Comparison of ENCODE assay signal across 1 cellular context in the genomic region with DNA sequence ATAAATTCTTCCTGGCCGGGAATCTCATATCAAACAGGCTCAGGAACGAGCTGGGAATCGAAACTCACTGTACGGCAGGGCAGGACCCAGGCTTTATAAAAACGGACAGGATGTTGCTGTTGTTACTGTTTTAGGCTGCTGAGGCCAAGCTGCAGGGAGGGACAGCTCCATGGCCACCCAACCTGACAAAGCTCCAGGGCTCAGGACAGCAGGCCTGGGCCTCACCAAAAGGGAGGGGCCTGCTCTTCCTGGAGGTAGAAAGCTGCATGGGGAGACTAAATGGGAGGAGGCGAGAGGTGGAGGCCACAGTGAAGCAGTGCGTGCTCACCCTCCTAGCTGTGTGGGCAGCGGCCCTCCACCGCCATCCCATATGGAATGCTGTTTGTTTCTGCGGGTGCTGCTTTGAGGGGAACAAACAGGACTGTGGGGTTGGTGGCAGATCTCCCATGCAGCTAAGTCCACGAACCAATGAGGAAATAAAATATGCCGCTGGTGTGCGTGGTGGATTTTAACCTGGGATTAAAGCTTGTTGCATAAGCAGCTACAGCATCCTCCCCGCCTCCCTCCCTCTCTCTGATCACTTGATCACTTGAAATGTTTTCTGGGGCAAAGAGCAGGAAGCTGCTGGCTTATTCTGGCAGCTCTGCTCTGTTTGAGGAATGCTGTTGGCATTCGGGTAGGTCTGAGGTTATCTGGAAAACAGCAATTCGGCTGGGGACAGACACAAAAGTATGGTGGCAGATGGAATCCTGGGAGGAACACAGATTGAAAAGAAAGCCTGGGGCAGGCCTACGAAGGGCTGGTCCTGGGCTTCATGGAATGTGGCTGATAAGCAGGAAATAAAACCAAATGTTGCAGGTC.
A peak's percentile ranks its signal among the peaks of the same experiment; 100 is the strongest.
TF ChIP-seq lines count a peak whose summit lies in the region.

No MANE protein-coding gene starts in this region.

TF ChIP-seq in K562, 482 proteins besides CTCF, POLR2A, EP300 and RAD21 (continued from another document and continues in another):
- TF ChIP-seq CHD7 (IDR thresholded peaks at IDR 0.05; ENCODE audit: low read depth, low read length): no peak
- peak; percentile 24 for TF ChIP-seq HNRNPLL (IDR thresholded peaks at IDR 0.05; ENCODE audit: low read depth, low read length, poor library complexity, severe bottlenecking)
- TF ChIP-seq ZNF695 (CRISPR knock-in tag; IDR thresholded peaks at IDR 0.05): no peak
- TF ChIP-seq IFI16 (CRISPR knock-in tag; IDR thresholded peaks at IDR 0.05): no peak
- TF ChIP-seq HNRNPH1 (optimal IDR thresholded peaks at IDR 0.05; ENCODE audit: low read depth, low read length): no peak
- no peak for TF ChIP-seq ZNF12 (CRISPR knock-in tag; IDR thresholded peaks at IDR 0.05)
- TF ChIP-seq, protein P1, sequence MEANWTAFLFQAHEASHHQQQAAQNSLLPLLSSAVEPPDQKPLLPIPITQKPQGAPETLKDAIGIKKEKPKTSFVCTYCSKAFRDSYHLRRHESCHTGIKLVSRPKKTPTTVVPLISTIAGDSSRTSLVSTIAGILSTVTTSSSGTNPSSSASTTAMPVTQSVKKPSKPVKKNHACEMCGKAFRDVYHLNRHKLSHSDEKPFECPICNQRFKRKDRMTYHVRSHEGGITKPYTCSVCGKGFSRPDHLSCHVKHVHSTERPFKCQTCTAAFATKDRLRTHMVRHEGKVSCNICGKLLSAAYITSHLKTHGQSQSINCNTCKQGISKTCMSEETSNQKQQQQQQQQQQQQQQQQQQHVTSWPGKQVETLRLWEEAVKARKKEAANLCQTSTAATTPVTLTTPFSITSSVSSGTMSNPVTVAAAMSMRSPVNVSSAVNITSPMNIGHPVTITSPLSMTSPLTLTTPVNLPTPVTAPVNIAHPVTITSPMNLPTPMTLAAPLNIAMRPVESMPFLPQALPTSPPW (CRISPR knock-in tag; IDR thresholded peaks at IDR 0.05): no peak
- no peak for TF ChIP-seq MCM3 (IDR thresholded peaks at IDR 0.05)
- TF ChIP-seq BRF1 (IDR thresholded peaks at IDR 0.05; ENCODE audit: borderline replicate concordance, extremely low read depth, insufficient read length): no peak
- TF ChIP-seq SUPT5H (IDR thresholded peaks at IDR 0.05): peak; percentile 82
- TF ChIP-seq MAFG (tag; conservative IDR thresholded peaks at IDR 0.05): no peak
- no peak for TF ChIP-seq ZKSCAN1 (IDR thresholded peaks at IDR 0.05; ENCODE audit: low read depth, low read length)
- no peak for TF ChIP-seq C11orf30 (IDR thresholded peaks at IDR 0.05; ENCODE audit: low read depth)
- TF ChIP-seq ZFP30 (CRISPR knock-in tag; IDR thresholded peaks at IDR 0.05; ENCODE audit: borderline replicate concordance): no peak
- TF ChIP-seq ZNF175 (CRISPR knock-in tag; IDR thresholded peaks at IDR 0.05; ENCODE audit: low read depth): peak; percentile 68
- TF ChIP-seq, protein P2, sequence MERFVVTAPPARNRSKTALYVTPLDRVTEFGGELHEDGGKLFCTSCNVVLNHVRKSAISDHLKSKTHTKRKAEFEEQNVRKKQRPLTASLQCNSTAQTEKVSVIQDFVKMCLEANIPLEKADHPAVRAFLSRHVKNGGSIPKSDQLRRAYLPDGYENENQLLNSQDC (CRISPR knock-in tag; IDR thresholded peaks at IDR 0.05): no peak
- TF ChIP-seq, protein P3, sequence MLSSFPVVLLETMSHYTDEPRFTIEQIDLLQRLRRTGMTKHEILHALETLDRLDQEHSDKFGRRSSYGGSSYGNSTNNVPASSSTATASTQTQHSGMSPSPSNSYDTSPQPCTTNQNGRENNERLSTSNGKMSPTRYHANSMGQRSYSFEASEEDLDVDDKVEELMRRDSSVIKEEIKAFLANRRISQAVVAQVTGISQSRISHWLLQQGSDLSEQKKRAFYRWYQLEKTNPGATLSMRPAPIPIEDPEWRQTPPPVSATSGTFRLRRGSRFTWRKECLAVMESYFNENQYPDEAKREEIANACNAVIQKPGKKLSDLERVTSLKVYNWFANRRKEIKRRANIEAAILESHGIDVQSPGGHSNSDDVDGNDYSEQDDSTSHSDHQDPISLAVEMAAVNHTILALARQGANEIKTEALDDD (IDR thresholded peaks at IDR 0.05): no peak; the same call in 1 of the 2 replicates
- no peak for TF ChIP-seq BACH1 (tag; IDR thresholded peaks at IDR 0.05)
- no peak for TF ChIP-seq MAFF (IDR thresholded peaks at IDR 0.05; ENCODE audit: low read length)
- no peak; a peak in 1 of 4 replicates for TF ChIP-seq ZNF639 (CRISPR knock-in tag; conservative IDR thresholded peaks at IDR 0.05 in 1 of 2, IDR thresholded peaks at IDR 0.05 in 1 of 2)
- peak; percentile 45; the same call in 1 of the 2 replicates for TF ChIP-seq MBD2 (IDR thresholded peaks at IDR 0.05; ENCODE audit: borderline replicate concordance, low read depth)
- peak; percentile 69 to 86; a peak in 2 of 4 replicates for TF ChIP-seq MLLT1 (IDR thresholded peaks at IDR 0.05)
- TF ChIP-seq, protein P4, sequence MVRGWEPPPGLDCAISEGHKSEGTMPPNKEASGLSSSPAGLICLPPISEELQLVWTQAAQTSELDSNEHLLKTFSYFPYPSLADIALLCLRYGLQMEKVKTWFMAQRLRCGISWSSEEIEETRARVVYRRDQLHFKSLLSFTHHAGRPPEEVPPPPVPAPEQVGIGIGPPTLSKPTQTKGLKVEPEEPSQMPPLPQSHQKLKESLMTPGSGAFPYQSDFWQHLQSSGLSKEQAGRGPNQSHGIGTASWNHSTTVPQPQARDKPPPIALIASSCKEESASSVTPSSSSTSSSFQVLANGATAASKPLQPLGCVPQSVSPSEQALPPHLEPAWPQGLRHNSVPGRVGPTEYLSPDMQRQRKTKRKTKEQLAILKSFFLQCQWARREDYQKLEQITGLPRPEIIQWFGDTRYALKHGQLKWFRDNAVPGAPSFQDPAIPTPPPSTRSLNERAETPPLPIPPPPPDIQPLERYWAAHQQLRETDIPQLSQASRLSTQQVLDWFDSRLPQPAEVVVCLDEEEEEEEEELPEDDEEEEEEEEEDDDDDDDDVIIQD (CRISPR knock-in tag; IDR thresholded peaks at IDR 0.05): no peak
- no peak for TF ChIP-seq ZFP91 (CRISPR knock-in tag; IDR thresholded peaks at IDR 0.05)
- no peak for TF ChIP-seq KLF13 (tag; IDR thresholded peaks at IDR 0.05; ENCODE audit: borderline replicate concordance, low read depth)
- no peak for TF ChIP-seq MIER1 (IDR thresholded peaks at IDR 0.05; ENCODE audit: low read depth)
- TF ChIP-seq HDAC6 (IDR thresholded peaks at IDR 0.05; ENCODE audit: low read depth, low read length): no peak
- TF ChIP-seq HCFC1 (IDR thresholded peaks at IDR 0.05; ENCODE audit: low read depth, low read length): no peak
- TF ChIP-seq NCOA2 (IDR thresholded peaks at IDR 0.05; ENCODE audit: partially characterized antibody in 2 of 2): no peak
- TF ChIP-seq TRIM24 (IDR thresholded peaks at IDR 0.05): 0 out of 4 replicates have a peak, but pooled peaks of 1 of the 2 experiments have one; percentile 34
- TF ChIP-seq BRD9 (IDR thresholded peaks at IDR 0.05; ENCODE audit: low read depth, partially characterized antibody): peak; percentile 76
- no peak for TF ChIP-seq EZH2 (IDR thresholded peaks at IDR 0.05; ENCODE audit: borderline replicate concordance, low read depth, low read length)
